In the genomic region with DNA sequence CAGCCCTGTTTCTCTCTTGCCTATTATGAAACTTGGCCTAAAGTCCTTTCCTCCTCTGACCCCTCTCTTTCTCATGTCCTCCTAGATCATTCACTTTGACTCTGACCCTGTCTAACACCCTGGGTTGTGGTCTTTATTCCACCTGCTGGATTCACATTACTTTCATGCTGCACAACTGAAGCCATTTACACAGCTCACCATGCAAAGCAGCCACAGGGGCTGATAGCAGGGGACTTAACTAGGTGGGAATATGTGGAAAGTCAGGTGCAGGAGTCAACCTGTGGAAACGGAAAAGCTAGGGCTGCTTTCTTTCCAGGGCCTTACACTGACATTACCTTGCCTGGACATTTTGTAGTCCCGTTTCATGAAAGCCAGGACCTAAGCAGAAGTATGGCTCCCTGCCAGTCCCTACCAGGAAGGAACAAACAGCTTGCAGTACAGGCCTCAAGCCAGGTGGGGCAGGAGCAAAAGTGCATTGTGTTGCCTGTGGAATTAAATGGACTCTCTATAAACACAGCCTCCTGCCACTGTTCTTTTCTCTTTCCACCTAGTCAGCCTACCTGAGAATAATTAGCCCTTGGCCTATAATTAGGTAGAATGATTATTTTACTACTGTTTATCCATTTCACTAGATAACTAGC, we compare ENCODE assay signal across 1 cellular context.
TF ChIP-seq lines count a peak whose summit lies in the region.

No MANE protein-coding gene starts in this region.

TF ChIP-seq in H1, 55 proteins besides CTCF, POLR2A, EP300 and RAD21:
- TF ChIP-seq TBP (IDR thresholded peaks at IDR 0.05; ENCODE audit: low read depth, low read length) (no peak), RXRA (IDR thresholded peaks at IDR 0.05; ENCODE audit: insufficient read depth, low read depth, low read length) (no peak), SRF (IDR thresholded peaks at IDR 0.05; ENCODE audit: low read depth, low read length) (no peak), CREB1 (IDR thresholded peaks at IDR 0.05) (no peak), BRCA1 (IDR thresholded peaks at IDR 0.05; ENCODE audit: low read depth, low read length) (no peak), CEBPB (IDR thresholded peaks at IDR 0.05; ENCODE audit: low read depth, low read length) (no peak)
- TF ChIP-seq, protein P1, sequence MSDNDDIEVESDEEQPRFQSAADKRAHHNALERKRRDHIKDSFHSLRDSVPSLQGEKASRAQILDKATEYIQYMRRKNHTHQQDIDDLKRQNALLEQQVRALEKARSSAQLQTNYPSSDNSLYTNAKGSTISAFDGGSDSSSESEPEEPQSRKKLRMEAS (IDR thresholded peaks at IDR 0.05): no peak
